ENCODE assay signal across 10 cellular contexts in the genomic region with DNA sequence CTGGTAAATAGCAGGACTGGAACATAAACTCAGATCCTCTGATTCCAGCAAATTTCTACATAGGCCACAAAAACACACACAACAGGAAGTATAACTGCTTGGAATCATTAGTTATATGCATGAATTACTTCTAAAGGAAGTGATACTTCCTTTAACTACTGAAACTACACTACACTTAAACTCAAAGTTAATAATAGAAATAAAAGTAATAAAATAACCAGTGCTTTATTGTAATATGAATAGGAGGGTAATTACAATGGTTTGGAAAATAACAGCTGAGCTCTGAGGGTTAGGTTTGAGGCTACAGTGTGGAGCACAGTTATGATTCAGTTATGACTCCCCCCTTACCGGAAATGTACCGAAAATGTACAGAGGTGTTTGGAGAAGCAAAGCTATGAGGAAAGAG.
DNase-seq lines count a peak whose midpoint lies in the region; ATAC-seq lines count a peak whose summit lies in the region.
"Had no signal": no experiment of that assay in that cellular context is flagged by ENCODE, and none has a peak within 500 bp of the region (broad histone marks: within the 10 kb centered on the region; RNA-seq: fewer than 3 reads in every experiment).

No MANE protein-coding gene starts in this region.

- peak; percentile 82 to 85 for ATAC-seq in activated CD4-positive, CD25-positive, alpha-beta regulatory T cell treated with anti-CD3 and anti-CD28 coated beads, Interleukin-2, amount 50 U/mL, for 24 hours
- ATAC-seq in HG02678 (IDR thresholded peaks at IDR 0.05; ENCODE audit: unreplicated experiment) = peak; percentile 79

- H3K4me3 ChIP-seq in skin epidermis = no peak overlapping the region

- H3K27ac ChIP-seq in skin epidermis = peak overlapping the region in 14 of 21 experiments; percentile 3 to 71 (median 30)
- H3K27ac ChIP-seq: HL-60 had no signal

- no peak for DNase-seq in activated CD4-positive, CD25-positive, alpha-beta regulatory T cell treated with anti-CD3 and anti-CD28 coated beads, Interleukin-2, amount 50 U/mL, for 72 hours
- DNase-seq in NAMALWA (ENCODE audit: low spot score) (peak; percentile 38), DMS53 (lab: John Stamatoyannopoulos, UW) (no peak), SIG-M5 treated with dmso at 0.1 percent for 504 hours (lab: John Stamatoyannopoulos, UW; ENCODE audit: unreplicated experiment) (no peak), NCI-H526 treated with DMSO at 0.1 percent for 48 hours (lab: John Stamatoyannopoulos, UW) (no peak)
- DNase-seq: cortex of kidney had no signal
